Comparison of ENCODE assay signal across 18 cellular contexts in the genomic region with DNA sequence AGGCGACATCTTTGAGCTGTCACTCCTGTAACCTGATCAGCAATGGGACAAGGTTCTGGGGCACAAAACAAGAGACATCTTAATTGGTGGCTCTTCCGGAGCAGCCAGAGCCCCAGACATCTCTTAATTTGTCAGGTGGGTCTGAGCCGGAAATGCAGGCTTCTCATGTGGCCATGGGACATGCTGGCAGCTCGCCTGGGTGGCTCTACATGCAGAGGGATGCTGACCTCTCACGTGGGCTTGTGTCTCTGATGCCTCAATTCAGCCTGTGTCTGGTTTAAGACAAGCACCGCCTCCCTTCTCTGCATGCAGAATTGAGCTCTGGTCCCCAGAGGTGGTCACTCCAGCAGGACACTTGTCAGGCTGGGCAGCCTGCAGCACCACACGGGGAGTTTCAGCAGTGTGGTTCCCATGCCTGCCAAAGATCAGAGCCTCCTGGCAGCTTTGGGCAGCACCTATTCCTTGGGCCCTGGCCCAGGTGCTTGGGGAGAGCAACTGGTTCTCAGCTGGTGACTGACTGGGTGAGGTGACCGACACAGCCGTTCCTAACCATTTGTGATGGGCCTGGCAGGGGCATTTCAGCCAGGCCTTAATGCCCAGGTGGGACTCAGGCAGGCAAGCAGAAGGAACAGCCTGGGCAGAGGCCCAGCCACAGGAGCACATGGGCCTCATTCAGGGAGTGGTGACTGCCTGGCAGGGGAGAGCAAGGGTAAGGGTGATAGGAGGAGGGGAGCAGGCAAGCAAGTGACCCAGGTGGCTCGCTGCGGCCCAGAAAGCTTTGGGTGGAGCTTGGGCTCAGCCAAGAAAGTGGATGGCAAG. TPM values are rescaled to one million over a fixed set of nuclear protein-coding genes. Genes with fewer than 3 reads are reported as not detected.
A peak's percentile ranks its signal among the peaks of the same experiment; 100 is the strongest.
DNase-seq lines count a peak whose midpoint lies in the region; ATAC-seq and TF ChIP-seq lines count a peak whose summit lies in the region.
"Had no signal": no experiment of that assay in that cellular context is flagged by ENCODE, and none has a peak within 500 bp of the region (broad histone marks: within the 10 kb centered on the region; RNA-seq: fewer than 3 reads in every experiment).

No MANE protein-coding gene starts in this region.

- H3K27ac ChIP-seq in right cardiac atrium (ENCODE audit: low read length), result no peak overlapping the region
- H3K27ac ChIP-seq: SJCRH30 had no signal

- no peak overlapping the region for H3K4me3 ChIP-seq in right cardiac atrium (ENCODE audit: low read length)
- H3K4me3 ChIP-seq: SJCRH30 had no signal

- DNase-seq in cardiac septum (ENCODE audit: low spot score) (peak; percentile 49), right cardiac atrium (no peak), T-helper 17 cell (peak in 2 of 3 donors; percentile 1 to 3), mucosa of gallbladder (ENCODE audit: low spot score) (peak; percentile 7), ureter (ENCODE audit: low spot score) (peak; percentile 30), glutamatergic neuron (no peak), MV-4-11 (lab: John Stamatoyannopoulos, UW) (no peak), A172 (ENCODE audit: low spot score) (no peak)
- DNase-seq: activated CD4-positive, alpha-beta T cell treated with anti-CD3 and anti-CD28 coated beads, Interleukin-2, amount 50 U/mL, for 4 hours; activated gamma-delta T cell; DMS79; hippocampal formation; naive thymus-derived CD4-positive, alpha-beta T cell; NCI-H1694; SJCRH30 had no signal

- H3K9me3 ChIP-seq in right cardiac atrium (ENCODE audit: control insufficient read depth, low read length), result no peaks in the 10 kb centered on the region
- H3K9me3 ChIP-seq in T-helper 17 cell (ENCODE audit: control insufficient read depth, low read length, poor library complexity, severe bottlenecking), result no peaks in the 10 kb centered on the region
- H3K9me3 ChIP-seq: SJCRH30 had no signal

- WGBS in right cardiac atrium, result 65% methylated on average over 11 of the region's 11 CpGs

- H3K27me3 Mint-ChIP-seq in T-helper 17 cell, result peaks cover 27% of the 10 kb centered on the region
- peaks cover 6% of the 10 kb centered on the region for H3K27me3 Mint-ChIP-seq in glutamatergic neuron (ENCODE audit: unreplicated experiment)

- H3K4me1 ChIP-seq in right cardiac atrium (ENCODE audit: control insufficient read depth, insufficient read depth, low read length), result no peaks in the 10 kb centered on the region
- H3K4me1 ChIP-seq: SJCRH30 had no signal

- H3K36me3 Mint-ChIP-seq in T-helper 17 cell (ENCODE audit: low read depth) (no peaks in the 10 kb centered on the region), glutamatergic neuron (ENCODE audit: unreplicated experiment) (no peaks in the 10 kb centered on the region)
- H3K36me3 Mint-ChIP-seq: naive thymus-derived CD4-positive, alpha-beta T cell had no signal

- intact Hi-C loops in cardiac septum (cut with DNase I) (no loop called here), right cardiac atrium (cut with DNase I) (no loop called here)

- ATAC-seq in right cardiac atrium, result no peak
- no peak for ATAC-seq in T-helper 17 cell
- ATAC-seq: left colon; naive thymus-derived CD4-positive, alpha-beta T cell had no signal

- H3K27ac Mint-ChIP-seq in T-helper 17 cell (no peak overlapping the region), glutamatergic neuron (ENCODE audit: unreplicated experiment) (no peak overlapping the region)

- H3K4me1 Mint-ChIP-seq in T-helper 17 cell (no peaks in the 10 kb centered on the region), glutamatergic neuron (ENCODE audit: low read depth, unreplicated experiment) (peaks cover 6% of the 10 kb centered on the region)
- H3K4me1 Mint-ChIP-seq: naive thymus-derived CD4-positive, alpha-beta T cell had no signal

- peaks cover 2% of the 10 kb centered on the region for H3K9me3 Mint-ChIP-seq in glutamatergic neuron (ENCODE audit: unreplicated experiment)

- H3K4me3 Mint-ChIP-seq in T-helper 17 cell (no peak overlapping the region), glutamatergic neuron (ENCODE audit: unreplicated experiment) (no peak overlapping the region)
- H3K4me3 Mint-ChIP-seq: naive thymus-derived CD4-positive, alpha-beta T cell had no signal

- no peak for TF ChIP-seq CTCF in glutamatergic neuron (IDR thresholded peaks at IDR 0.05; ENCODE audit: partially characterized antibody, unreplicated experiment)

- H3K27me3 ChIP-seq in right cardiac atrium (ENCODE audit: control insufficient read depth, insufficient read depth), result no peaks in the 10 kb centered on the region

RNA-seq across cellular contexts. Expression of gene HMX1, which starts 53.4 kb away (rescaled TPM):
- total RNA-seq in cardiac septum (not detected), right cardiac atrium (not detected), T-helper 17 cell (not detected), mucosa of gallbladder (not detected), ureter (not detected), glutamatergic neuron (ENCODE audit: unreplicated experiment) (1.7 TPM)
- polyA plus RNA-seq in right cardiac atrium, result not detected
- not detected in 2 replicates for total RNA-seq in A172 (2014; rRNA removed; shearing (Covaris generic))
- total RNA-seq: HT-29; left colon; naive thymus-derived CD4-positive, alpha-beta T cell; SJCRH30 had no signal
- polyA plus RNA-seq: BJ; naive thymus-derived CD4-positive, alpha-beta T cell had no signal

Comparison
In these comparisons a context has a peak if more than half of its experiments do, and no peak if none do; other contexts are left out.
1. DNase-seq: peak in cardiac septum (single experiment), T-helper 17 cell (2 of 3), mucosa of gallbladder (single experiment) and ureter (single experiment); none in right cardiac atrium (0 of 3), glutamatergic neuron (single experiment), MV-4-11 (single experiment) and A172 (single experiment).